In genomic region chr19:50686310-50687032, GRCh38 we compare ENCODE assay signal across 24 cellular contexts. TPM values are rescaled to one million over a fixed set of nuclear protein-coding genes. Genes with fewer than 3 reads are reported as not detected.
"Had no signal": no experiment of that assay in that cellular context is flagged by ENCODE, and none has a peak within 500 bp of the region (broad histone marks: within the 10 kb centered on the region; RNA-seq: fewer than 3 reads in every experiment).

No MANE protein-coding gene starts in this region.

- DNase-seq: activated CD4-positive, alpha-beta memory T cell treated with anti-CD3 and anti-CD28 coated beads for 36 hours; activated naive CD4-positive, alpha-beta T cell; activated naive CD8-positive, alpha-beta T cell treated with anti-CD3 and anti-CD28 coated beads for 36 hours; activated T-cell treated with anti-CD3 and anti-CD28 coated beads for 4 hours; amniotic stem cell; effector CD8-positive, alpha-beta T cell; immature natural killer cell; kidney glomerular epithelial cell; left ventricle myocardium superior; stimulated activated CD4-positive, alpha-beta T cell treated with anti-CD3 and anti-CD28 coated beads, Interleukin-2, amount 100 ng/mL, for 24 hours; stimulated activated naive CD4-positive, alpha-beta T cell treated with Interleukin-2 at 50 U/mL for 16 hours; T-helper 2 cell; transverse colon; WERI-Rb-1 had no signal

- H3K4me3 ChIP-seq: esophagus muscularis mucosa, gastroesophageal sphincter, prostate gland, right atrium auricular region, transverse colon, vagina had no signal

- H3K9me3 Mint-ChIP-seq: activated CD4-positive, alpha-beta memory T cell treated with anti-CD3 and anti-CD28 coated beads for 36 hours; activated naive CD8-positive, alpha-beta T cell treated with anti-CD3 and anti-CD28 coated beads for 36 hours; dendritic cell treated with granulocyte-macrophage colony-stimulating factor and Interleukin-4, amounts not matched to agents 40 ng/mL and 50 ng/mL, for 4 days; neural crest cell had no signal

- H3K27me3 ChIP-seq: vagina had no signal

- H3K9me3 ChIP-seq: esophagus muscularis mucosa, gastroesophageal sphincter, prostate gland, right atrium auricular region, transverse colon, vagina had no signal

- H3K36me3 ChIP-seq: esophagus muscularis mucosa, gastroesophageal sphincter, prostate gland, right atrium auricular region, transverse colon, vagina had no signal

- H3K36me3 Mint-ChIP-seq: activated CD4-positive, alpha-beta memory T cell treated with anti-CD3 and anti-CD28 coated beads for 36 hours; immature natural killer cell had no signal

- ATAC-seq: gastroesophageal sphincter, left ventricle myocardium superior had no signal

- H3K27ac Mint-ChIP-seq: activated CD4-positive, alpha-beta memory T cell treated with anti-CD3 and anti-CD28 coated beads for 36 hours; activated naive CD8-positive, alpha-beta T cell treated with anti-CD3 and anti-CD28 coated beads for 36 hours; dendritic cell treated with granulocyte-macrophage colony-stimulating factor and Interleukin-4, amounts not matched to agents 40 ng/mL and 50 ng/mL, for 4 days; immature natural killer cell; memory B cell had no signal

- H3K27ac ChIP-seq: esophagus muscularis mucosa, gastroesophageal sphincter, prostate gland, right atrium auricular region, transverse colon, vagina, WERI-Rb-1 had no signal

- H3K4me1 ChIP-seq: esophagus muscularis mucosa, gastroesophageal sphincter, prostate gland, right atrium auricular region, transverse colon, vagina had no signal

- H3K4me1 Mint-ChIP-seq: activated naive CD8-positive, alpha-beta T cell treated with anti-CD3 and anti-CD28 coated beads for 36 hours; immature natural killer cell; neural crest cell had no signal

- H3K4me3 Mint-ChIP-seq: activated CD4-positive, alpha-beta memory T cell treated with anti-CD3 and anti-CD28 coated beads for 36 hours; activated naive CD8-positive, alpha-beta T cell treated with anti-CD3 and anti-CD28 coated beads for 36 hours; dendritic cell treated with granulocyte-macrophage colony-stimulating factor and Interleukin-4, amounts not matched to agents 40 ng/mL and 50 ng/mL, for 4 days; immature natural killer cell; memory B cell; neural crest cell had no signal

RNA-seq across cellular contexts. Expression of gene SHANK1, which starts 33.1 kb away (rescaled TPM):
- total RNA-seq: activated CD4-positive, alpha-beta memory T cell treated with anti-CD3 and anti-CD28 coated beads for 36 hours had no signal
- polyA plus RNA-seq: immature natural killer cell had no signal

RNA-seq across cellular contexts. Expression of gene C19orf81, which starts 37.2 kb away (rescaled TPM):
- total RNA-seq: gastroesophageal sphincter, mononuclear cell, osteocyte, transverse colon, vagina had no signal

RNA-seq across cellular contexts. Expression of gene SYT3, which starts 46.8 kb away (rescaled TPM):
- total RNA-seq: activated CD4-positive, alpha-beta memory T cell treated with anti-CD3 and anti-CD28 coated beads for 36 hours; mononuclear cell had no signal
